ENCODE assay signal across 1 cellular context in the genomic region with DNA sequence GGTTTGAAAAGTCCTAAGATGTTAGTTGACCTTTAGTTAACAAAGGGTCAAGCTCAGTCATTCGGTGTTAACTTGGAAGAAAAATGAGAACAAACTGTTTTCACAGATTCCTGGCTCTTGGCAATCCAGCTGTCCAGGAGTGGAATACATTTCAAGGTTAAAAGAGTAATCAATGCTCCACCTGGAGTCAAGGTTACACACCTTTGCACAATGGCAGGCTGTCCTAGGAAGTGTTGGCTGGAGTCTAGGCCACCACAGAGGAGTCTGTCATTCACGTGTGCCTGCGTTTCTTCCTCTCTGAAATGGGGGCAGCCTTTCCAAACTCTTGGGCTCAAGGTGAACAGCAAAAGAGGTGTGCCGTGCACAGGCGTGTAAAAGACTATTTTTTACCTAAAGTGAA.
A peak's percentile ranks its signal among the peaks of the same experiment; 100 is the strongest.
TF ChIP-seq lines count a peak whose summit lies in the region.

No MANE protein-coding gene starts in this region.

TF ChIP-seq in HepG2, 621 proteins besides CTCF, POLR2A, EP300 and RAD21 (continued from another document and continues in another):
- TF ChIP-seq HDAC2 (CRISPR knock-in tag; IDR thresholded peaks at IDR 0.05) (peak; percentile 80), ZBTB7B (CRISPR knock-in tag; IDR thresholded peaks at IDR 0.05) (peak; percentile 60; the same call in 1 of the 2 replicates), ZNF350 (CRISPR knock-in tag; IDR thresholded peaks at IDR 0.05; ENCODE audit: borderline replicate concordance, low read depth) (no peak), KMT2B (CRISPR knock-in tag; IDR thresholded peaks at IDR 0.05) (no peak), SSRP1 (CRISPR knock-in tag; IDR thresholded peaks at IDR 0.05) (no peak; the same call in 1 of the 2 replicates), HCFC1 (IDR thresholded peaks at IDR 0.05; ENCODE audit: low read depth, low read length) (no peak), RFXAP (CRISPR knock-in tag; IDR thresholded peaks at IDR 0.05; ENCODE audit: borderline replicate concordance) (0 out of 2 replicates have a peak, but pooled peaks have one; percentile 54), NFRKB (IDR thresholded peaks at IDR 0.05) (no peak), NONO (IDR thresholded peaks at IDR 0.05) (no peak), NONO (CRISPR knock-in tag; conservative IDR thresholded peaks at IDR 0.05) (0 out of 2 replicates have a peak, but pooled peaks have one; percentile 42), YY1 (IDR thresholded peaks at IDR 0.05; ENCODE audit: insufficient read depth, insufficient replicate concordance, low read depth, low read length) (peak; percentile 20), ELF4 (CRISPR knock-in tag; IDR thresholded peaks at IDR 0.05; ENCODE audit: borderline replicate concordance) (no peak), HDAC1 (CRISPR knock-in tag; IDR thresholded peaks at IDR 0.05) (peak; percentile 80), HNRNPUL1 (IDR thresholded peaks at IDR 0.05; ENCODE audit: low read depth, low read length) (no peak), CCAR2 (optimal IDR thresholded peaks at IDR 0.05; ENCODE audit: low read depth, low read length) (no peak), FOXP1 (IDR thresholded peaks at IDR 0.05) (no peak), FOXP1 (CRISPR knock-in tag; IDR thresholded peaks at IDR 0.05) (peak; percentile 76), ZNF382 (CRISPR knock-in tag; IDR thresholded peaks at IDR 0.05; ENCODE audit: borderline replicate concordance) (no peak), ZNF782 (CRISPR knock-in tag; IDR thresholded peaks at IDR 0.05; ENCODE audit: borderline replicate concordance) (no peak), EHMT2 (IDR thresholded peaks at IDR 0.05; ENCODE audit: borderline replicate concordance, low read depth, low read length) (no peak), ZNF30 (CRISPR knock-in tag; IDR thresholded peaks at IDR 0.05) (no peak), TCF7L2 (IDR thresholded peaks at IDR 0.05; ENCODE audit: low read depth, low read length) (no peak), MED8 (CRISPR knock-in tag; IDR thresholded peaks at IDR 0.05; ENCODE audit: insufficient replicate concordance) (no peak), ZNF773 (CRISPR knock-in tag; IDR thresholded peaks at IDR 0.05; ENCODE audit: borderline replicate concordance) (no peak), ZNF282 (IDR thresholded peaks at IDR 0.05; ENCODE audit: partially characterized antibody) (no peak), HNF4A (CRISPR knock-in tag; IDR thresholded peaks at IDR 0.05) (peak; percentile 84), ERF (CRISPR knock-in tag; IDR thresholded peaks at IDR 0.05) (peak; percentile 86), REPIN1 (CRISPR knock-in tag; IDR thresholded peaks at IDR 0.05; ENCODE audit: borderline replicate concordance, low read depth) (peak; percentile 84; the same call in 1 of the 2 replicates), KMT2A (CRISPR knock-in tag; IDR thresholded peaks at IDR 0.05) (0 out of 2 replicates have a peak, but pooled peaks have one; percentile 31)
- TF ChIP-seq, protein P1, sequence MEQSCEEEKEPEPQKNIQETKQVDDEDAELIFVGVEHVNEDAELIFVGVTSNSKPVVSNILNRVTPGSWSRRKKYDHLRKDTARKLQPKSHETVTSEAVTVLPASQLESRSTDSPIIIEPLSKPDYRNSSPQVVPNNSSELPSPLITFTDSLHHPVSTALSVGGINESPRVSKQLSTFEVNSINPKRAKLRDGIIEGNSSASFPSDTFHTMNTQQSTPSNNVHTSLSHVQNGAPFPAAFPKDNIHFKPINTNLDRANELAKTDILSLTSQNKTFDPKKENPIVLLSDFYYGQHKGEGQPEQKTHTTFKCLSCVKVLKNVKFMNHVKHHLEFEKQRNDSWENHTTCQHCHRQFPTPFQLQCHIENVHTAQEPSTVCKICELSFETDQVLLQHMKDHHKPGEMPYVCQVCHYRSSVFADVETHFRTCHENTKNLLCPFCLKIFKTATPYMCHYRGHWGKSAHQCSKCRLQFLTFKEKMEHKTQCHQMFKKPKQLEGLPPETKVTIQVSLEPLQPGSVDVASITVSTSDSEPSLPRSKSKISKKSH (CRISPR knock-in tag; IDR thresholded peaks at IDR 0.05; ENCODE audit: borderline replicate concordance), result no peak
- TF ChIP-seq, protein P2, sequence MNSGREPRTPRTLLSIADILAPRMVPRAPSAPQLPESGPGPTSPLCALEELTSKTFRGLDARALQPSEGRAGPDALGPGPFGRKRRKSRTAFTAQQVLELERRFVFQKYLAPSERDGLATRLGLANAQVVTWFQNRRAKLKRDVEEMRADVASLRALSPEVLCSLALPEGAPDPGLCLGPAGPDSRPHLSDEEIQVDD (CRISPR knock-in tag; IDR thresholded peaks at IDR 0.05; ENCODE audit: borderline replicate concordance), result no peak
- TF ChIP-seq, protein P3, sequence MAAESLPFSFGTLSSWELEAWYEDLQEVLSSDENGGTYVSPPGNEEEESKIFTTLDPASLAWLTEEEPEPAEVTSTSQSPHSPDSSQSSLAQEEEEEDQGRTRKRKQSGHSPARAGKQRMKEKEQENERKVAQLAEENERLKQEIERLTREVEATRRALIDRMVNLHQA (CRISPR knock-in tag; IDR thresholded peaks at IDR 0.05), result no peak; the same call in 1 of the 2 replicates
- TF ChIP-seq, protein P4, sequence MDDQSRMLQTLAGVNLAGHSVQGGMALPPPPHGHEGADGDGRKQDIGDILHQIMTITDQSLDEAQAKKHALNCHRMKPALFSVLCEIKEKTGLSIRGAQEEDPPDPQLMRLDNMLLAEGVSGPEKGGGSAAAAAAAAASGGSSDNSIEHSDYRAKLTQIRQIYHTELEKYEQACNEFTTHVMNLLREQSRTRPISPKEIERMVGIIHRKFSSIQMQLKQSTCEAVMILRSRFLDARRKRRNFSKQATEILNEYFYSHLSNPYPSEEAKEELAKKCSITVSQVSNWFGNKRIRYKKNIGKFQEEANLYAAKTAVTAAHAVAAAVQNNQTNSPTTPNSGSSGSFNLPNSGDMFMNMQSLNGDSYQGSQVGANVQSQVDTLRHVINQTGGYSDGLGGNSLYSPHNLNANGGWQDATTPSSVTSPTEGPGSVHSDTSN (CRISPR knock-in tag; IDR thresholded peaks at IDR 0.05; ENCODE audit: borderline replicate concordance), result no peak
- TF ChIP-seq, protein P5, sequence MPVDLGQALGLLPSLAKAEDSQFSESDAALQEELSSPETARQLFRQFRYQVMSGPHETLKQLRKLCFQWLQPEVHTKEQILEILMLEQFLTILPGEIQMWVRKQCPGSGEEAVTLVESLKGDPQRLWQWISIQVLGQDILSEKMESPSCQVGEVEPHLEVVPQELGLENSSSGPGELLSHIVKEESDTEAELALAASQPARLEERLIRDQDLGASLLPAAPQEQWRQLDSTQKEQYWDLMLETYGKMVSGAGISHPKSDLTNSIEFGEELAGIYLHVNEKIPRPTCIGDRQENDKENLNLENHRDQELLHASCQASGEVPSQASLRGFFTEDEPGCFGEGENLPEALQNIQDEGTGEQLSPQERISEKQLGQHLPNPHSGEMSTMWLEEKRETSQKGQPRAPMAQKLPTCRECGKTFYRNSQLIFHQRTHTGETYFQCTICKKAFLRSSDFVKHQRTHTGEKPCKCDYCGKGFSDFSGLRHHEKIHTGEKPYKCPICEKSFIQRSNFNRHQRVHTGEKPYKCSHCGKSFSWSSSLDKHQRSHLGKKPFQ (CRISPR knock-in tag; IDR thresholded peaks at IDR 0.05; ENCODE audit: insufficient replicate concordance), result no peak
- TF ChIP-seq, protein P6, sequence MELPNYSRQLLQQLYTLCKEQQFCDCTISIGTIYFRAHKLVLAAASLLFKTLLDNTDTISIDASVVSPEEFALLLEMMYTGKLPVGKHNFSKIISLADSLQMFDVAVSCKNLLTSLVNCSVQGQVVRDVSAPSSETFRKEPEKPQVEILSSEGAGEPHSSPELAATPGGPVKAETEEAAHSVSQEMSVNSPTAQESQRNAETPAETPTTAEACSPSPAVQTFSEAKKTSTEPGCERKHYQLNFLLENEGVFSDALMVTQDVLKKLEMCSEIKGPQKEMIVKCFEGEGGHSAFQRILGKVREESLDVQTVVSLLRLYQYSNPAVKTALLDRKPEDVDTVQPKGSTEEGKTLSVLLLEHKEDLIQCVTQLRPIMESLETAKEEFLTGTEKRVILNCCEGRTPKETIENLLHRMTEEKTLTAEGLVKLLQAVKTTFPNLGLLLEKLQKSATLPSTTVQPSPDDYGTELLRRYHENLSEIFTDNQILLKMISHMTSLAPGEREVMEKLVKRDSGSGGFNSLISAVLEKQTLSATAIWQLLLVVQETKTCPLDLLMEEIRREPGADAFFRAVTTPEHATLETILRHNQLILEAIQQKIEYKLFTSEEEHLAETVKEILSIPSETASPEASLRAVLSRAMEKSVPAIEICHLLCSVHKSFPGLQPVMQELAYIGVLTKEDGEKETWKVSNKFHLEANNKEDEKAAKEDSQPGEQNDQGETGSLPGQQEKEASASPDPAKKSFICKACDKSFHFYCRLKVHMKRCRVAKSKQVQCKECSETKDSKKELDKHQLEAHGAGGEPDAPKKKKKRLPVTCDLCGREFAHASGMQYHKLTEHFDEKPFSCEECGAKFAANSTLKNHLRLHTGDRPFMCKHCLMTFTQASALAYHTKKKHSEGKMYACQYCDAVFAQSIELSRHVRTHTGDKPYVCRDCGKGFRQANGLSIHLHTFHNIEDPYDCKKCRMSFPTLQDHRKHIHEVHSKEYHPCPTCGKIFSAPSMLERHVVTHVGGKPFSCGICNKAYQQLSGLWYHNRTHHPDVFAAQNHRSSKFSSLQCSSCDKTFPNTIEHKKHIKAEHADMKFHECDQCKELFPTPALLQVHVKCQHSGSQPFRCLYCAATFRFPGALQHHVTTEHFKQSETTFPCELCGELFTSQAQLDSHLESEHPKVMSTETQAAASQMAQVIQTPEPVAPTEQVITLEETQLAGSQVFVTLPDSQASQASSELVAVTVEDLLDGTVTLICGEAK (IDR thresholded peaks at IDR 0.05), result no peak
- TF ChIP-seq, protein P6 (CRISPR knock-in tag; IDR thresholded peaks at IDR 0.05), result no peak
- TF ChIP-seq, protein P7, sequence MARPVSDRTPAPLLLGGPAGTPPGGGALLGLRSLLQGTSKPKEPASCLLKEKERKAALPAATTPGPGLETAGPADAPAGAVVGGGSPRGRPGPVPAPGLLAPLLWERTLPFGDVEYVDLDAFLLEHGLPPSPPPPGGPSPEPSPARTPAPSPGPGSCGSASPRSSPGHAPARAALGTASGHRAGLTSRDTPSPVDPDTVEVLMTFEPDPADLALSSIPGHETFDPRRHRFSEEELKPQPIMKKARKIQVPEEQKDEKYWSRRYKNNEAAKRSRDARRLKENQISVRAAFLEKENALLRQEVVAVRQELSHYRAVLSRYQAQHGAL (CRISPR knock-in tag; IDR thresholded peaks at IDR 0.05; ENCODE audit: not compliant biosample characterization), result no peak
- TF ChIP-seq, protein P8, sequence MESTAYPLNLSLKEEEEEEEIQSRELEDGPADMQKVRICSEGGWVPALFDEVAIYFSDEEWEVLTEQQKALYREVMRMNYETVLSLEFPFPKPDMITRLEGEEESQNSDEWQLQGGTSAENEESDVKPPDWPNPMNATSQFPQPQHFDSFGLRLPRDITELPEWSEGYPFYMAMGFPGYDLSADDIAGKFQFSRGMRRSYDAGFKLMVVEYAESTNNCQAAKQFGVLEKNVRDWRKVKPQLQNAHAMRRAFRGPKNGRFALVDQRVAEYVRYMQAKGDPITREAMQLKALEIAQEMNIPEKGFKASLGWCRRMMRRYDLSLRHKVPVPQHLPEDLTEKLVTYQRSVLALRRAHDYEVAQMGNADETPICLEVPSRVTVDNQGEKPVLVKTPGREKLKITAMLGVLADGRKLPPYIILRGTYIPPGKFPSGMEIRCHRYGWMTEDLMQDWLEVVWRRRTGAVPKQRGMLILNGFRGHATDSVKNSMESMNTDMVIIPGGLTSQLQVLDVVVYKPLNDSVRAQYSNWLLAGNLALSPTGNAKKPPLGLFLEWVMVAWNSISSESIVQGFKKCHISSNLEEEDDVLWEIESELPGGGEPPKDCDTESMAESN (CRISPR knock-in tag; conservative IDR thresholded peaks at IDR 0.05), result no peak
- TF ChIP-seq, protein P9, sequence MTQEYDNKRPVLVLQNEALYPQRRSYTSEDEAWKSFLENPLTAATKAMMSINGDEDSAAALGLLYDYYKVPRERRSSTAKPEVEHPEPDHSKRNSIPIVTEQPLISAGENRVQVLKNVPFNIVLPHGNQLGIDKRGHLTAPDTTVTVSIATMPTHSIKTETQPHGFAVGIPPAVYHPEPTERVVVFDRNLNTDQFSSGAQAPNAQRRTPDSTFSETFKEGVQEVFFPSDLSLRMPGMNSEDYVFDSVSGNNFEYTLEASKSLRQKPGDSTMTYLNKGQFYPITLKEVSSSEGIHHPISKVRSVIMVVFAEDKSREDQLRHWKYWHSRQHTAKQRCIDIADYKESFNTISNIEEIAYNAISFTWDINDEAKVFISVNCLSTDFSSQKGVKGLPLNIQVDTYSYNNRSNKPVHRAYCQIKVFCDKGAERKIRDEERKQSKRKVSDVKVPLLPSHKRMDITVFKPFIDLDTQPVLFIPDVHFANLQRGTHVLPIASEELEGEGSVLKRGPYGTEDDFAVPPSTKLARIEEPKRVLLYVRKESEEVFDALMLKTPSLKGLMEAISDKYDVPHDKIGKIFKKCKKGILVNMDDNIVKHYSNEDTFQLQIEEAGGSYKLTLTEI (CRISPR knock-in tag; conservative IDR thresholded peaks at IDR 0.05), result no peak
